1 cellular context compared by ENCODE assay signal in genomic region chr3:69288161-69288895, GRCh38.
TF ChIP-seq lines count a peak whose summit lies in the region.

No MANE protein-coding gene starts in this region.

TF ChIP-seq in GM12878, 131 proteins besides CTCF, POLR2A, EP300 and RAD21 (continued from another document):
- no peak for TF ChIP-seq NKRF (conservative IDR thresholded peaks at IDR 0.05)
- no peak for TF ChIP-seq TCF12 (IDR thresholded peaks at IDR 0.05; ENCODE audit: low read depth, low read length)
- TF ChIP-seq NR2C2 (IDR thresholded peaks at IDR 0.05; ENCODE audit: borderline replicate concordance, control insufficient read depth, insufficient read length, low read depth) = no peak
- no peak for TF ChIP-seq SMAD5 (IDR thresholded peaks at IDR 0.05; ENCODE audit: low read depth)
- TF ChIP-seq RCOR1 (conservative IDR thresholded peaks at IDR 0.05; ENCODE audit: low read depth, low read length) = no peak
- no peak for TF ChIP-seq STAT3 (IDR thresholded peaks at IDR 0.05; ENCODE audit: low read depth, low read length)
- no peak for TF ChIP-seq HDGF (IDR thresholded peaks at IDR 0.05)
- peak; percentile 74 to 76 for TF ChIP-seq IKZF2 (IDR thresholded peaks at IDR 0.05)
- no peak for TF ChIP-seq ZNF24 (IDR thresholded peaks at IDR 0.05)
- no peak; the same call in 1 of the 2 replicates for TF ChIP-seq FOXM1 (IDR thresholded peaks at IDR 0.05; ENCODE audit: low read depth, low read length)
- no peak for TF ChIP-seq HSF1 (IDR thresholded peaks at IDR 0.05; ENCODE audit: low read depth, low read length)
- no peak for TF ChIP-seq NFXL1 (IDR thresholded peaks at IDR 0.05; ENCODE audit: borderline replicate concordance)
- TF ChIP-seq RUNX3 (IDR thresholded peaks at IDR 0.05; ENCODE audit: low read length) = peak; percentile 90
- no peak for TF ChIP-seq POLR2AphosphoS2 (IDR thresholded peaks at IDR 0.05; ENCODE audit: low read depth, low read length)
- TF ChIP-seq CHD4 (IDR thresholded peaks at IDR 0.05) = no peak
- no peak for TF ChIP-seq IRF4 (IDR thresholded peaks at IDR 0.05; ENCODE audit: low read depth, low read length)
- no peak for TF ChIP-seq ATF2 (IDR thresholded peaks at IDR 0.05; ENCODE audit: low read length)
- TF ChIP-seq PAX5 (IDR thresholded peaks at IDR 0.05; ENCODE audit: borderline replicate concordance, low read depth, low read length) = no peak
- no peak for TF ChIP-seq BRCA1 (IDR thresholded peaks at IDR 0.05; ENCODE audit: low read depth, low read length)
- TF ChIP-seq E2F4 (IDR thresholded peaks at IDR 0.05; ENCODE audit: low read depth, low read length) = no peak
- TF ChIP-seq MEF2B (IDR thresholded peaks at IDR 0.05; ENCODE audit: partially characterized antibody, poor library complexity, severe bottlenecking) = no peak
- TF ChIP-seq WRNIP1 (IDR thresholded peaks at IDR 0.05; ENCODE audit: borderline replicate concordance, low read depth, low read length) = no peak
- TF ChIP-seq BCL3 (IDR thresholded peaks at IDR 0.05; ENCODE audit: borderline replicate concordance, insufficient read depth, low read depth, low read length, poor library complexity, severe bottlenecking) = no peak
- TF ChIP-seq MYB (IDR thresholded peaks at IDR 0.05; ENCODE audit: borderline replicate concordance, low read depth, low read length) = no peak
- no peak for TF ChIP-seq TARDBP (IDR thresholded peaks at IDR 0.05; ENCODE audit: borderline replicate concordance)
- TF ChIP-seq RB1 (IDR thresholded peaks at IDR 0.05; ENCODE audit: borderline replicate concordance) = no peak
- no peak for TF ChIP-seq ELK1 (IDR thresholded peaks at IDR 0.05; ENCODE audit: low read depth, low read length)
- no peak for TF ChIP-seq ZNF217 (IDR thresholded peaks at IDR 0.05)
- TF ChIP-seq JUNB (IDR thresholded peaks at IDR 0.05) = peak; percentile 44; the same call in 1 of the 2 replicates
- TF ChIP-seq TCF7 (IDR thresholded peaks at IDR 0.05; ENCODE audit: borderline replicate concordance) = no peak
- TF ChIP-seq RFX5 (IDR thresholded peaks at IDR 0.05; ENCODE audit: low read depth, low read length) = no peak
- TF ChIP-seq MAX (IDR thresholded peaks at IDR 0.05; ENCODE audit: low read depth, low read length) = no peak
